ENCODE assay signal across 27 cellular contexts in genomic region chr10:73975388-73975787, GRCh38.
"Had no signal": no experiment of that assay in that cellular context is flagged by ENCODE, and none has a peak within 500 bp of the region (broad histone marks: within the 10 kb centered on the region; RNA-seq: fewer than 3 reads in every experiment).

No MANE protein-coding gene starts in this region.

- H3K4me3 ChIP-seq: colonic mucosa, gastroesophageal sphincter, heart right ventricle, left lung, prostate gland, right atrium auricular region, sigmoid colon, stomach, thyroid gland had no signal

- H3K4me1 Mint-ChIP-seq: nephron had no signal

- H3K9me3 Mint-ChIP-seq: stimulated activated effector memory CD8-positive, alpha-beta T cell treated with anti-CD3 and anti-CD28 coated beads, Interleukin-12 subunit alpha, Interleukin-12 subunit beta, amount 100 ng/mL, for 72 hours; type B pancreatic cell had no signal

- H3K4me3 Mint-ChIP-seq: dendritic cell treated with granulocyte-macrophage colony-stimulating factor and Interleukin-4, amounts not matched to agents 40 ng/mL and 50 ng/mL, for 4 days; endodermal cell; nephron; stimulated activated effector memory CD8-positive, alpha-beta T cell treated with anti-CD3 and anti-CD28 coated beads, Interleukin-12 subunit alpha, Interleukin-12 subunit beta, amount 100 ng/mL, for 72 hours; type B pancreatic cell had no signal

- H3K36me3 ChIP-seq: colonic mucosa, gastroesophageal sphincter, heart right ventricle, left lung, prostate gland, right atrium auricular region, sigmoid colon, stomach, thyroid gland had no signal

- H3K27me3 ChIP-seq: colonic mucosa, foreskin keratinocyte, gastroesophageal sphincter, heart right ventricle, left lung, right atrium auricular region, sigmoid colon, stomach, thyroid gland had no signal

- H3K27ac Mint-ChIP-seq: dendritic cell treated with granulocyte-macrophage colony-stimulating factor and Interleukin-4, amounts not matched to agents 40 ng/mL and 50 ng/mL, for 4 days; endodermal cell; nephron; stimulated activated effector memory CD8-positive, alpha-beta T cell treated with anti-CD3 and anti-CD28 coated beads, Interleukin-12 subunit alpha, Interleukin-12 subunit beta, amount 100 ng/mL, for 72 hours; type B pancreatic cell had no signal

- H3K9me3 ChIP-seq: colonic mucosa, gastroesophageal sphincter, left lung, prostate gland, right atrium auricular region, sigmoid colon, thyroid gland had no signal

- H3K4me1 ChIP-seq: colonic mucosa, foreskin keratinocyte, prostate gland, right atrium auricular region, thyroid gland had no signal

- H3K36me3 Mint-ChIP-seq: stimulated activated effector memory CD8-positive, alpha-beta T cell treated with anti-CD3 and anti-CD28 coated beads, Interleukin-12 subunit alpha, Interleukin-12 subunit beta, amount 100 ng/mL, for 72 hours; type B pancreatic cell had no signal

- H3K27ac ChIP-seq: colonic mucosa, epithelial cell of prostate, foreskin keratinocyte, gastroesophageal sphincter, heart right ventricle, left lung, prostate gland, right atrium auricular region, sigmoid colon, stomach, thyroid gland had no signal

- H3K27me3 Mint-ChIP-seq: dendritic cell treated with granulocyte-macrophage colony-stimulating factor and Interleukin-4, amounts not matched to agents 40 ng/mL and 50 ng/mL, for 4 days; type B pancreatic cell had no signal

- DNase-seq: colonic mucosa; effector CD8-positive, alpha-beta T cell; endodermal cell; foreskin keratinocyte; heart right ventricle; hippocampal formation; left cardiac atrium; left lung; mammary epithelial cell; mesendoderm; midbrain; naive thymus-derived CD4-positive, alpha-beta T cell; nucleus accumbens; sigmoid colon; stimulated activated CD4-positive, alpha-beta T cell treated with anti-CD3 and anti-CD28 coated beads, Interleukin-2, amount 100 ng/mL, for 24 hours; stimulated activated CD4-positive, alpha-beta T cell treated with anti-CD3 and anti-CD28 coated beads, Interleukin-4, amount 100 ng/mL, for 24 hours; stimulated activated naive CD4-positive, alpha-beta T cell treated with Interleukin-2 at 50 U/mL for 16 hours; stomach; thyroid gland had no signal
